ENCODE assay signal across 26 cellular contexts in the genomic region with DNA sequence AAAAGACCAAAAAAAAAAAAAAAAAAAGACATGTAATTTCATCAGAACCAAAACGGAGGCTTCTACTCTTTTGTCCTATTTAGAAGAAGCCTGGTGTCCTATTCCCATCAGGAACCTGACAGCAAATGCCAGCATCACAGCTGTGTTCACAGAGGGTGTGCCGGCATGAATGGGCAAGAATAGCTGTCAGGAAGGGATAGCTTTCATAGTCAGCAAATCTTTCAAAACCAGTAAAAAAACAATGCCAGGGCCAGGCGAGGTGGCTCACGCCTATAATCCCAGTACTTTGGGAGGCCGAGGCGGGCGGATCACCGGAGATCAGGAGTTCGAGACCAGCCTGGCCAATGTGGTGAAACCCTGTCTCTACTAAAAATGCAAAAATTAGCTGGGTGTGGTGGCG.
"Had no signal": no experiment of that assay in that cellular context is flagged by ENCODE, and none has a peak within 500 bp of the region (broad histone marks: within the 10 kb centered on the region; RNA-seq: fewer than 3 reads in every experiment).

No MANE protein-coding gene starts in this region.

- H3K4me3 Mint-ChIP-seq: activated naive CD8-positive, alpha-beta T cell; activated T-cell treated with anti-CD3 and anti-CD28 coated beads, Interleukin-2, amount 50 U/mL, for 72 hours; immature natural killer cell; naive thymus-derived CD8-positive, alpha-beta T cell; neural crest cell had no signal

- H3K4me3 ChIP-seq: body of pancreas, colonic mucosa, lower lobe of right lung, psoas muscle, testis, transverse colon had no signal

- H3K9me3 Mint-ChIP-seq: activated T-cell treated with anti-CD3 and anti-CD28 coated beads, Interleukin-2, amount 50 U/mL, for 72 hours; immature natural killer cell; neural crest cell had no signal

- ATAC-seq: activated T-cell treated with anti-CD3 and anti-CD28 coated beads, Interleukin-2, amount 50 U/mL, for 72 hours; lower lobe of right lung; naive thymus-derived CD8-positive, alpha-beta T cell; psoas muscle; stimulated activated naive CD8-positive, alpha-beta T cell treated with anti-CD3 and anti-CD28 coated beads, Interleukin-15, Interleukin-2, amounts not matched to agents 100 U/mL and 50 U/mL, for 24 hours had no signal

- H3K27me3 ChIP-seq: body of pancreas, colonic mucosa, testis, transverse colon had no signal

- H3K27ac Mint-ChIP-seq: activated naive CD8-positive, alpha-beta T cell; activated T-cell treated with anti-CD3 and anti-CD28 coated beads, Interleukin-2, amount 50 U/mL, for 72 hours; immature natural killer cell; naive thymus-derived CD8-positive, alpha-beta T cell had no signal

- H3K4me1 ChIP-seq: body of pancreas, colonic mucosa, lower lobe of right lung, parathyroid adenoma, psoas muscle, testis, transverse colon had no signal

- H3K36me3 ChIP-seq: colonic mucosa, lower lobe of right lung, transverse colon had no signal

- H3K27ac ChIP-seq: body of pancreas, colonic mucosa, epithelial cell of prostate, lower lobe of right lung, parathyroid adenoma, psoas muscle, testis, transverse colon, VCaP had no signal

- H3K36me3 Mint-ChIP-seq: activated naive CD8-positive, alpha-beta T cell; immature natural killer cell; naive thymus-derived CD8-positive, alpha-beta T cell had no signal

- DNase-seq: activated CD4-positive, alpha-beta T cell treated with anti-CD3 and anti-CD28 coated beads for 4 hours; activated CD4-positive, alpha-beta T cell treated with anti-CD3 and anti-CD28 coated beads, Interleukin-2, amount 50 U/mL, for 4 hours; activated naive CD4-positive, alpha-beta T cell; activated T-cell treated with anti-CD3 and anti-CD28 coated beads for 4 hours; activated T-cell treated with anti-CD3 and anti-CD28 coated beads, Interleukin-2, amount 50 U/mL, for 72 hours; aorta; body of pancreas; colonic mucosa; effector CD8-positive, alpha-beta T cell; glutamatergic neuron; hypothalamus; immature natural killer cell; lower lobe of right lung; mesenchymal stem cell; naive thymus-derived CD8-positive, alpha-beta T cell; nucleus accumbens; psoas muscle; stimulated activated CD4-positive, alpha-beta T cell treated with anti-CD3 and anti-CD28 coated beads, Interleukin-2, amount 100 ng/mL, for 48 hours; stimulated activated naive CD8-positive, alpha-beta T cell treated with anti-CD3 and anti-CD28 coated beads, Interleukin-15, Interleukin-2, amounts not matched to agents 100 U/mL and 50 U/mL, for 24 hours; testis; transverse colon had no signal

- H3K4me1 Mint-ChIP-seq: immature natural killer cell; naive thymus-derived CD8-positive, alpha-beta T cell had no signal

- H3K9me3 ChIP-seq: body of pancreas, colonic mucosa, lower lobe of right lung, psoas muscle, testis, transverse colon had no signal
